Comparison of ENCODE assay signal across 9 cellular contexts in the genomic region with DNA sequence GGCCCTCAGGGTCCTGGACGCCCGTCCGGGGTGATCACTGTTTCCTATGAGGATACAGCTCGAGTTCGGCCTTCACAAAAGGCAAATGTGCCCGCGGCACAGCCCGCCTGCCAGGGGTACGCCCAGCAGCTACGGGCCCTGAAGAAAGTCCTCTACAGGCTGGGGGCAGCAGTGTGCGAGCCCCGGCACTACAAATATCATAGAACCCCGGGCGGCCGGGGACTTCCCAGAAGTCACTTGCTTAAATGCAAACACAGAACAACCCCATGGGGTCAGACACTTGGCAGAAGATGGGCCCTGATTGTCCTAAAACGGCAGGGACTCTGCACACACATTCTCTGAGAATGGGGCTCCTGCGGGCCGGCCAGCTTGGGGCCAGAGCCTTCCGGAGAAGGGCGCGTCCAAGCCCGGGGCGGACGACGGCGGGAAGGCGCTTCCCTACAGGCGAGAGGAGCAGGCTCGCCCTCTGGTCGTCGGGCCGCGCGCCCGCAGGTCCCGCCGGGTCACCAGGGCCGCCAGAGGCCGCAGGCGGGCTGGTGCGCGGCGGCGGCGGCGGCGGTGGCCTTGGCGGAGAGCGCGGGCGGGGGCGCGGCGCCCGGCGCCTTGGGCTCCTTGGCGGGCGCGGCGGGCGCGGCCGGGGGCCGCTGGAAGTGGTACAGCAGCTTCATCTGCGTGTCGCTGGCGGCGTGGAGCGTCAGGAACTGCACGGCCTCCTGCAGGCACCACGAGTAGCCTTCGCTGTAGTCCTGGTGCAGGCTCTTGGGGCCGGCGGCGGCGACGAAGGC. TPM values are rescaled to one million over a fixed set of nuclear protein-coding genes. Genes with fewer than 3 reads are reported as not detected.
DNase-seq lines count a peak whose midpoint lies in the region; TF ChIP-seq lines count a peak whose summit lies in the region.
"Had no signal": no experiment of that assay in that cellular context is flagged by ENCODE, and none has a peak within 500 bp of the region (broad histone marks: within the 10 kb centered on the region; RNA-seq: fewer than 3 reads in every experiment).

No MANE protein-coding gene starts in this region.

- H3K4me1 ChIP-seq in neuronal stem cell (ENCODE audit: control insufficient read depth in 2 of 2, insufficient read depth in 1 of 2, low read depth in 1 of 2, low read length in 2 of 2), result peaks cover 56 to 60% of the 10 kb centered on the region in 2 donors

- H3K9me3 Mint-ChIP-seq in T-helper 1 cell treated with Interleukin-12 subunit alpha and Interleukin-12 subunit beta and Interleukin-4 antibody, amounts not matched to agents 30 μg/mL and 1 μg/mL, for 36 hours, result no peaks in the 10 kb centered on the region
- H3K9me3 Mint-ChIP-seq: activated naive CD4-positive, alpha-beta T cell treated with anti-CD3 and anti-CD28 coated beads, Interleukin-2, amount 50 U/mL, for 72 hours had no signal

- no peak overlapping the region for H2BK12ac ChIP-seq in neuronal stem cell (ENCODE audit: low read length)

- no peak overlapping the region for H2BK15ac ChIP-seq in neuronal stem cell (ENCODE audit: low read length)

- no peak overlapping the region for H4K91ac ChIP-seq in neuronal stem cell (ENCODE audit: low read depth, low read length, poor library complexity)

- peak overlapping the region; percentile 63 for H3K23ac ChIP-seq in neuronal stem cell (ENCODE audit: low read depth, low read length, poor library complexity)

- peak overlapping the region; percentile 79 for H3K4me2 ChIP-seq in neuronal stem cell (ENCODE audit: insufficient read depth, low read length, poor library complexity, severe bottlenecking)

- peaks cover under 1 to 11% of the 10 kb centered on the region in 2 donors for H3K36me3 ChIP-seq in neuronal stem cell (replicated peaks in 1 of 2; ENCODE audit: control insufficient read depth in 2 of 2, insufficient read depth in 2 of 2, low read length in 2 of 2)

- no peak overlapping the region for H4K8ac ChIP-seq in neuronal stem cell (ENCODE audit: low read depth, low read length)

- H3K4me1 Mint-ChIP-seq in T-helper 1 cell treated with Interleukin-12 subunit alpha and Interleukin-12 subunit beta and Interleukin-4 antibody, amounts not matched to agents 30 μg/mL and 1 μg/mL, for 36 hours (ENCODE audit: low read depth), result peaks cover 12% of the 10 kb centered on the region

- H2AK5ac ChIP-seq in neuronal stem cell (ENCODE audit: low read depth, low read length), result peak overlapping the region; percentile 57

- H3K14ac ChIP-seq in neuronal stem cell (ENCODE audit: low read length), result no peak overlapping the region

- H3K27me3 ChIP-seq in dorsolateral prefrontal cortex, result peaks cover 0 to 50% (median 13%) of the 10 kb centered on the region in 45 donors
- H3K27me3 ChIP-seq in neuronal stem cell (ENCODE audit: control insufficient read depth in 3 of 3, insufficient read depth in 3 of 3, low read depth in 1 of 3, low read length in 3 of 3), result peaks cover 0 to 66% (median 0%) of the 10 kb centered on the region in 3 experiments

- H3K4me3 ChIP-seq in dorsolateral prefrontal cortex (peak overlapping the region in 56 of 59 donors; percentile 20 to 65 (median 51)), neuronal stem cell (ENCODE audit: low read length in 2 of 2) (peak overlapping the region; percentile 46 to 96)

- H3K18ac ChIP-seq in neuronal stem cell (ENCODE audit: low read length), result peak overlapping the region; percentile 97

- peak in 13 of 56 donors; percentile 5 to 26 (median 13) for TF ChIP-seq CTCF in dorsolateral prefrontal cortex (IDR thresholded peaks at IDR 0.05 in 54 of 56, conservative IDR thresholded peaks at IDR 0.05 in 2 of 56; ENCODE audit: low read depth in 1 of 56, partially characterized antibody in 56 of 56)

- intact Hi-C loops in dorsolateral prefrontal cortex (cut with DNase I), result loop anchor here (1.0 to 10.0 kb wide), 6 partner anchors 13 to 137 kb away; a partner anchor contains a TSS

- no peaks in the 10 kb centered on the region for H3K9me3 ChIP-seq in neuronal stem cell (replicated peaks in 1 of 2; ENCODE audit: control insufficient read depth in 2 of 2, insufficient read depth in 1 of 2, low read depth in 1 of 2, low read length in 2 of 2)

- H2BK5ac ChIP-seq in neuronal stem cell (ENCODE audit: low read length), result peak overlapping the region; percentile 99

- peak overlapping the region; percentile 68 for H3K4me3 Mint-ChIP-seq in T-helper 1 cell treated with Interleukin-12 subunit alpha and Interleukin-12 subunit beta and Interleukin-4 antibody, amounts not matched to agents 30 μg/mL and 1 μg/mL, for 36 hours

- no peak overlapping the region for H2BK120ac ChIP-seq in neuronal stem cell (ENCODE audit: low read depth, low read length)

- H2AFZ ChIP-seq in neuronal stem cell (ENCODE audit: low read length), result peak overlapping the region; percentile 75

- peak; percentile 71 for DNase-seq in ELF-1 (ENCODE audit: low read depth, low spot score)
- peak in 2 of 10 donors; percentile 36 to 54 for DNase-seq in dorsolateral prefrontal cortex
- DNase-seq in neuronal stem cell (ENCODE audit: low spot score), result no peak
- DNase-seq in dedifferentiated amniotic fluid mesenchymal stem cell (ENCODE audit: extremely low spot score), result no peak
- no peak for DNase-seq in activated CD4-positive, CD25-positive, alpha-beta regulatory T cell (lab: John Stamatoyannopoulos, UW)
- no peak for DNase-seq in NCI-H526 treated with DMSO at 0.1 percent for 48 hours (lab: John Stamatoyannopoulos, UW)
- no peak for DNase-seq in NCI-H1105 treated with DMSO at 0.1 percent for 48 hours (lab: John Stamatoyannopoulos, UW)

- H3K36me3 Mint-ChIP-seq in T-helper 1 cell treated with Interleukin-12 subunit alpha and Interleukin-12 subunit beta and Interleukin-4 antibody, amounts not matched to agents 30 μg/mL and 1 μg/mL, for 36 hours (ENCODE audit: low read depth), result peaks cover 3% of the 10 kb centered on the region

- no peak overlapping the region for H3K4ac ChIP-seq in neuronal stem cell (ENCODE audit: low read length)

- H3K79me1 ChIP-seq in neuronal stem cell (ENCODE audit: low read depth, low read length), result peaks cover 19% of the 10 kb centered on the region

- H3K27me3 Mint-ChIP-seq in T-helper 1 cell treated with Interleukin-12 subunit alpha and Interleukin-12 subunit beta and Interleukin-4 antibody, amounts not matched to agents 30 μg/mL and 1 μg/mL, for 36 hours (ENCODE audit: low read depth), result peaks cover 27% of the 10 kb centered on the region

- H3K27ac Mint-ChIP-seq in T-helper 1 cell treated with Interleukin-12 subunit alpha and Interleukin-12 subunit beta and Interleukin-4 antibody, amounts not matched to agents 30 μg/mL and 1 μg/mL, for 36 hours, result no peak overlapping the region

- H3K9ac ChIP-seq in neuronal stem cell (ENCODE audit: low read depth, low read length, poor library complexity), result peak overlapping the region; percentile 92

- no CpG with 5 or more reads among the region's 77 CpGs for WGBS in neuronal stem cell (ENCODE audit: extremely low coverage in 2 of 2, insufficient read length in 2 of 2, insufficient replicate concordance in 1 of 2), 2 donors

- peak overlapping the region in 47 of 59 donors; percentile 4 to 93 (median 76) for H3K27ac ChIP-seq in dorsolateral prefrontal cortex
- peak overlapping the region; percentile 81 for H3K27ac ChIP-seq in neuronal stem cell (replicated peaks; ENCODE audit: low read length)

RNA-seq across cellular contexts. Expression of a gene that starts 0.9 kb away (rescaled TPM):
- 10 to 100 TPM in 45 of 120 experiments, 1 to 10 TPM in 74, under 1 TPM in 1; 0.56 to 50.1 (median 8.5) TPM for total RNA-seq in dorsolateral prefrontal cortex
- polyA plus RNA-seq in neuronal stem cell (2013, experiment 1 of 2), result 208 TPM
- polyA plus RNA-seq in neuronal stem cell (2013, experiment 2 of 2), result 209 TPM

RNA-seq across cellular contexts. Expression of a gene that starts 2.8 kb away (rescaled TPM):
- total RNA-seq in dorsolateral prefrontal cortex, result 10 to 100 TPM; 31.4 to 65.2 (median 46.7) TPM
- 23.5 TPM for polyA plus RNA-seq in neuronal stem cell (2013, experiment 1 of 2)
- 22.7 TPM for polyA plus RNA-seq in neuronal stem cell (2013, experiment 2 of 2)

RNA-seq across cellular contexts. Expression of a gene that starts 27.0 kb away (rescaled TPM):
- 10 to 100 TPM; 12.0 to 44.5 (median 23.4) TPM for total RNA-seq in dorsolateral prefrontal cortex
- 1.1 TPM for polyA plus RNA-seq in neuronal stem cell (2013, experiment 1 of 2)
- polyA plus RNA-seq in neuronal stem cell (2013, experiment 2 of 2), result 1.3 TPM

RNA-seq across cellular contexts. Expression of a gene that starts 53.1 kb away (rescaled TPM):
- 10 to 100 TPM; 15.5 to 43.3 (median 25.0) TPM for total RNA-seq in dorsolateral prefrontal cortex
- 4.2 TPM for polyA plus RNA-seq in neuronal stem cell (2013, experiment 1 of 2)
- polyA plus RNA-seq in neuronal stem cell (2013, experiment 2 of 2), result 4.0 TPM

RNA-seq across cellular contexts. Expression of a gene that starts 57.4 kb away (rescaled TPM):
- 10 to 100 TPM; 24.0 to 76.4 (median 50.5) TPM for total RNA-seq in dorsolateral prefrontal cortex
- polyA plus RNA-seq in neuronal stem cell (2013, experiment 1 of 2), result 35.1 TPM
- 35.3 TPM for polyA plus RNA-seq in neuronal stem cell (2013, experiment 2 of 2)
